In genomic region chr7:73890541-73891147, GRCh38 we compare ENCODE assay signal across 1 cellular context.
TF ChIP-seq lines count a peak whose summit lies in the region.

No MANE protein-coding gene starts in this region.

TF ChIP-seq in GM23338, 12 proteins besides CTCF, POLR2A, EP300 and RAD21:
- no peak for TF ChIP-seq ZNF331 (CRISPR knock-in tag; IDR thresholded peaks at IDR 0.05; ENCODE audit: low read depth)
- TF ChIP-seq, protein P1, sequence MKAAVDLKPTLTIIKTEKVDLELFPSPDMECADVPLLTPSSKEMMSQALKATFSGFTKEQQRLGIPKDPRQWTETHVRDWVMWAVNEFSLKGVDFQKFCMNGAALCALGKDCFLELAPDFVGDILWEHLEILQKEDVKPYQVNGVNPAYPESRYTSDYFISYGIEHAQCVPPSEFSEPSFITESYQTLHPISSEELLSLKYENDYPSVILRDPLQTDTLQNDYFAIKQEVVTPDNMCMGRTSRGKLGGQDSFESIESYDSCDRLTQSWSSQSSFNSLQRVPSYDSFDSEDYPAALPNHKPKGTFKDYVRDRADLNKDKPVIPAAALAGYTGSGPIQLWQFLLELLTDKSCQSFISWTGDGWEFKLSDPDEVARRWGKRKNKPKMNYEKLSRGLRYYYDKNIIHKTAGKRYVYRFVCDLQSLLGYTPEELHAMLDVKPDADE (IDR thresholded peaks at IDR 0.05) = no peak
- TF ChIP-seq ZNF114 (CRISPR knock-in tag; IDR thresholded peaks at IDR 0.05) = no peak
- no peak for TF ChIP-seq JUNB (IDR thresholded peaks at IDR 0.05; ENCODE audit: unreplicated experiment)
- no peak for TF ChIP-seq EZH2 (IDR thresholded peaks at IDR 0.05; ENCODE audit: low read depth, unreplicated experiment)
- TF ChIP-seq ZNF462 (CRISPR knock-in tag; IDR thresholded peaks at IDR 0.05) = no peak
- TF ChIP-seq NANOG (IDR thresholded peaks at IDR 0.05; ENCODE audit: borderline replicate concordance) = no peak
- TF ChIP-seq POLR2AphosphoS5 (IDR thresholded peaks at IDR 0.05; ENCODE audit: low read depth) = no peak
- no peak for TF ChIP-seq REST (IDR thresholded peaks at IDR 0.05; ENCODE audit: unreplicated experiment)
- TF ChIP-seq CREB1 (CRISPR knock-in tag; IDR thresholded peaks at IDR 0.05; ENCODE audit: low read depth) = no peak
- TF ChIP-seq STAT1 (IDR thresholded peaks at IDR 0.05; ENCODE audit: unreplicated experiment) = no peak
- TF ChIP-seq EZH2phosphoT487 (IDR thresholded peaks at IDR 0.05; ENCODE audit: unreplicated experiment) = no peak
TF ChIP-seq in GM23338: peak in this region for 0.
